ENCODE assay signal across 9 cellular contexts in the genomic region with DNA sequence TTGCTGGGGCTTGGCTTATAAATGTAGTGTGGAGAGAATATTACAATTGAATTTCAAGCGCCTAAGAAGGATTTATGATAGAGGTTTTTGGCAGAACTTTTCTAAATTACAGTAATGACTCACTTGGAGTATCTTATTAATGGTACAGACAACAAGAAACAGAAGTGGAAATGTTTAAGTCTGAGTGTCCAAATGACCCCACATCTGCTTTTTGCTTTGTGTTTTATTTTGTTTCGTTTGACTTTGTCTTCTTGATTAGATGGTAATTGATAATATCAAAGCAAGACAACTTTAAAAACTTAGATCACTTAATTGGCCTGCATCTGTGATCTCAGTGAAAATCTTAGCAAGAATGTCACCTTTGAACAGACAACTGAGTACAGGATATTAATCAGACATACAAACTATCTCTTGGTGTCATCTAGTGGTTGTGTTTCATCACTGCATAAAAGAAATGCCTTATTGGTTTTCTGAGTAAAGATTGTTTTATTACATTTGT.
A peak's percentile ranks its signal among the peaks of the same experiment; 100 is the strongest.
DNase-seq lines count a peak whose midpoint lies in the region; ATAC-seq, FAIRE-seq and TF ChIP-seq lines count a peak whose summit lies in the region.
"Had no signal": no experiment of that assay in that cellular context is flagged by ENCODE, and none has a peak within 500 bp of the region (broad histone marks: within the 10 kb centered on the region; RNA-seq: fewer than 3 reads in every experiment).

No MANE protein-coding gene starts in this region.

- FAIRE-seq in bronchial epithelial cell (lab: Jason Lieb, UNC) = no peak
- FAIRE-seq: GM19239 had no signal

- DNase-seq in GM23248 = peak; percentile 7
- peak; percentile 18 for DNase-seq in NCI-H2081 treated with DMSO at 0.1 percent for 48 hours (lab: John Stamatoyannopoulos, UW)
- DNase-seq in bronchial epithelial cell (ENCODE audit: low read depth) = peak; percentile 32
- DNase-seq in renal cortical epithelial cell (ENCODE audit: low read depth) = peak; percentile 43
- no peak for DNase-seq in activated T-cell treated with anti-CD3 and anti-CD28 coated beads, Interleukin-2, amount 50 U/mL, for 4 hours
- no peak for DNase-seq in cerebellar nuclear complex (lab: John Stamatoyannopoulos, UW)
- DNase-seq: NCI-H446 treated with DMSO at 0.1 percent for 48 hours had no signal

- H3K4me3 ChIP-seq in GM23248 (no peak overlapping the region), bronchial epithelial cell (ENCODE audit: low read depth, low read length) (no peak overlapping the region)

- H3K4me1 Mint-ChIP-seq in activated T-cell treated with anti-CD3 and anti-CD28 coated beads, Interleukin-2, amount 50 U/mL, for 4 hours (ENCODE audit: low read depth) = no peaks in the 10 kb centered on the region

- H3K27me3 Mint-ChIP-seq in activated T-cell treated with anti-CD3 and anti-CD28 coated beads, Interleukin-2, amount 50 U/mL, for 4 hours (ENCODE audit: low read depth) = no peaks in the 10 kb centered on the region

- H3K4me3 Mint-ChIP-seq in activated T-cell treated with anti-CD3 and anti-CD28 coated beads, Interleukin-2, amount 50 U/mL, for 4 hours = no peak overlapping the region

- H3F3A ChIP-seq in GM23248 (ENCODE audit: insufficient read depth) = no peaks in the 10 kb centered on the region

- no peaks in the 10 kb centered on the region for H3K9me3 ChIP-seq in GM23248 (ENCODE audit: low read depth)

- no peaks in the 10 kb centered on the region for H4K20me1 ChIP-seq in GM23248 (ENCODE audit: insufficient read depth)

- H3K4me1 ChIP-seq in GM23248 (ENCODE audit: insufficient read depth) = no peaks in the 10 kb centered on the region

- H3K9me2 ChIP-seq in GM23248 (ENCODE audit: insufficient read depth) = no peaks in the 10 kb centered on the region

- H3K27me3 ChIP-seq in GM23248 (replicated peaks; ENCODE audit: insufficient read depth) (no peaks in the 10 kb centered on the region), bronchial epithelial cell (ENCODE audit: control insufficient read depth, insufficient read depth, low read length) (no peaks in the 10 kb centered on the region)

- no peak overlapping the region for H3K9ac ChIP-seq in GM23248

- H3K4me2 ChIP-seq in GM23248 (ENCODE audit: unreplicated experiment) = no peak overlapping the region

- in situ Hi-C loops in GM23248 (cut with MboI) = no loop called here

- H2AFZ ChIP-seq in GM23248 = no peak overlapping the region

- WGBS in GM23248 (ENCODE audit: low coverage in 1 of 2, low lambda C conversion rate in 2 of 2, missing lambda C conversion rate in 2 of 2), 2 experiments = 20% methylated on average over 2 of the region's 2 CpGs

- H3K36me3 ChIP-seq in GM23248 (ENCODE audit: low read depth) (no peaks in the 10 kb centered on the region), bronchial epithelial cell (ENCODE audit: control insufficient read depth, insufficient read depth, low read length) (no peaks in the 10 kb centered on the region)

- TF ChIP-seq CTCF in bronchial epithelial cell (IDR thresholded peaks at IDR 0.05; ENCODE audit: insufficient read depth, low read length, severe bottlenecking) = peak; percentile 55

- H3K36me3 Mint-ChIP-seq in activated T-cell treated with anti-CD3 and anti-CD28 coated beads, Interleukin-2, amount 50 U/mL, for 4 hours (ENCODE audit: insufficient read depth) = no peaks in the 10 kb centered on the region

- no peaks in the 10 kb centered on the region for H3K79me2 ChIP-seq in GM23248 (ENCODE audit: insufficient read depth)

- no peak for ATAC-seq in activated T-cell treated with anti-CD3 and anti-CD28 coated beads, Interleukin-2, amount 50 U/mL, for 4 hours
- no peak for ATAC-seq in HG03439 (IDR thresholded peaks at IDR 0.05; ENCODE audit: unreplicated experiment)

- no peak overlapping the region for H3K27ac ChIP-seq in GM23248

- peaks cover 3% of the 10 kb centered on the region for H3K9me3 Mint-ChIP-seq in activated T-cell treated with anti-CD3 and anti-CD28 coated beads, Interleukin-2, amount 50 U/mL, for 4 hours

Comparison
In these comparisons a context has a peak if more than half of its experiments do, and no peak if none do; other contexts are left out.
1. DNase-seq: peak in GM23248 (single experiment), NCI-H2081 treated with DMSO at 0.1 percent for 48 hours (single experiment), bronchial epithelial cell (single experiment) and renal cortical epithelial cell (single experiment); none in activated T-cell treated with anti-CD3 and anti-CD28 coated beads, Interleukin-2, amount 50 U/mL, for 4 hours (single experiment) and cerebellar nuclear complex (0 of 2).